Comparison of ENCODE assay signal across 12 cellular contexts in the genomic region with DNA sequence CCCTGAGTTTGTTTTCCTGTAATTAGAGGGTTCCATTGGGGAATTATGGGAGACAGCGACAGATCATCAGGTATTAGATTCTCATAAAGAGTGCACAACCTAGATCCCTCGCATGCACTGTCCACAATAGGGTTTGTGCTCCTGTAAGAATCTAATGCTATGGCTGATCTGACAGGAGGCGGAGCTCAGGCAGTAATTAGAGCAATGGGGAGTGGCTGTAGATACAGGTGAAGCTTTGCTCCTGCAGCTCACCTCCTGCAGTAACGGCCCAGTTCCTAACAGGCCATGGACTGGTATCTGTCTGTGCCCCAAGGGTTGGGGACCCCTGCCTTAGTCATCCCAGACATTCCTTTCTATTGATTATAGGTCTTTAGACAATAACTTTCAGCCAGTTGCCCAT. TPM values are rescaled to one million over a fixed set of nuclear protein-coding genes. Genes with fewer than 3 reads are reported as not detected.
DNase-seq lines count a peak whose midpoint lies in the region; ATAC-seq and TF ChIP-seq lines count a peak whose summit lies in the region.
"Had no signal": no experiment of that assay in that cellular context is flagged by ENCODE, and none has a peak within 500 bp of the region (broad histone marks: within the 10 kb centered on the region; RNA-seq: fewer than 3 reads in every experiment).

No MANE protein-coding gene starts in this region.

- no peak for DNase-seq in CD4-positive, alpha-beta T cell
- DNase-seq in activated naive CD8-positive, alpha-beta T cell treated with anti-CD3 and anti-CD28 coated beads, Interleukin-2, amount 50 U/mL, for 24 hours = no peak
- no peak for DNase-seq in central memory CD4-positive, alpha-beta T cell
- DNase-seq in cerebellum (ENCODE audit: low spot score) (no peak), 8988T (no peak)
- DNase-seq: heart right ventricle; midbrain; NCI-H82; stimulated activated CD4-positive, alpha-beta T cell treated with anti-CD3 and anti-CD28 coated beads, Interleukin-1b, Interleukin-23, amount 100 ng/mL, for 48 hours had no signal

- H3K4me1 ChIP-seq in KMS-11 (ENCODE audit: low read depth, poor library complexity, severe bottlenecking) = peaks cover 12% of the 10 kb centered on the region

- no peaks in the 10 kb centered on the region for H3K36me3 ChIP-seq in KMS-11 (ENCODE audit: insufficient read depth)

- H3K4me1 Mint-ChIP-seq in CD4-positive, alpha-beta T cell (ENCODE audit: low read depth) = peaks cover 25% of the 10 kb centered on the region
- peaks cover 22% of the 10 kb centered on the region for H3K4me1 Mint-ChIP-seq in activated naive CD8-positive, alpha-beta T cell treated with anti-CD3 and anti-CD28 coated beads, Interleukin-2, amount 50 U/mL, for 24 hours
- H3K4me1 Mint-ChIP-seq in nephron = peaks cover 19% of the 10 kb centered on the region

- H3K9me3 ChIP-seq in CD4-positive, alpha-beta T cell (ENCODE audit: control insufficient read depth, low read length) = no peaks in the 10 kb centered on the region
- H3K9me3 ChIP-seq: heart right ventricle had no signal

- no peak overlapping the region for H3K9ac ChIP-seq in KMS-11

- no peak for ATAC-seq in CD4-positive, alpha-beta T cell (ENCODE audit: poor library complexity)
- no peak for ATAC-seq in activated naive CD8-positive, alpha-beta T cell treated with anti-CD3 and anti-CD28 coated beads, Interleukin-2, amount 50 U/mL, for 24 hours
- ATAC-seq in HG02642 (IDR thresholded peaks at IDR 0.05; ENCODE audit: poor library complexity, unreplicated experiment) = no peak

- intact Hi-C loops in CD4-positive, alpha-beta T cell (cut with DNase I, micrococcal nuclease) = loop anchor here (2.0 to 5.0 kb wide), 3 partner anchors 32 to 34 kb away; a partner anchor contains a TSS

- no peaks in the 10 kb centered on the region for H3K27me3 ChIP-seq in CD4-positive, alpha-beta T cell (ENCODE audit: control insufficient read depth, insufficient read depth, low read length)
- no peaks in the 10 kb centered on the region; the same call in 1 of the 2 replicates for H3K27me3 ChIP-seq in KMS-11 (ENCODE audit: insufficient read depth, low read depth)
- H3K27me3 ChIP-seq: heart right ventricle had no signal

- no peak overlapping the region for H3K27ac ChIP-seq in CD4-positive, alpha-beta T cell (ENCODE audit: low read depth, low read length)
- H3K27ac ChIP-seq in KMS-11 = no peak overlapping the region

- no peak overlapping the region; the same call in 1 of the 2 replicates for H3K4me2 ChIP-seq in KMS-11

- H3K36me3 Mint-ChIP-seq in CD4-positive, alpha-beta T cell (ENCODE audit: low read depth) = no peaks in the 10 kb centered on the region
- H3K36me3 Mint-ChIP-seq in activated naive CD8-positive, alpha-beta T cell treated with anti-CD3 and anti-CD28 coated beads, Interleukin-2, amount 50 U/mL, for 24 hours (ENCODE audit: low read depth) = no peaks in the 10 kb centered on the region
- peaks cover 9% of the 10 kb centered on the region for H3K36me3 Mint-ChIP-seq in nephron (ENCODE audit: low read depth)

- peak overlapping the region; percentile 95 for H3K4me3 Mint-ChIP-seq in CD4-positive, alpha-beta T cell
- H3K4me3 Mint-ChIP-seq in activated naive CD8-positive, alpha-beta T cell treated with anti-CD3 and anti-CD28 coated beads, Interleukin-2, amount 50 U/mL, for 24 hours = peak overlapping the region; percentile 89
- H3K4me3 Mint-ChIP-seq in nephron = peak overlapping the region; percentile 72 to 87 (median 82)

- no peaks in the 10 kb centered on the region for H3K9me3 Mint-ChIP-seq in CD4-positive, alpha-beta T cell
- no peaks in the 10 kb centered on the region for H3K9me3 Mint-ChIP-seq in activated naive CD8-positive, alpha-beta T cell treated with anti-CD3 and anti-CD28 coated beads, Interleukin-2, amount 50 U/mL, for 24 hours
- H3K9me3 Mint-ChIP-seq in nephron = no peaks in the 10 kb centered on the region

- no peak overlapping the region for H3K4me3 ChIP-seq in KMS-11 (IDR thresholded peaks at IDR 0.05; ENCODE audit: insufficient read depth, low read depth, low read length)

- no peaks in the 10 kb centered on the region for H3K27me3 Mint-ChIP-seq in CD4-positive, alpha-beta T cell
- no peaks in the 10 kb centered on the region for H3K27me3 Mint-ChIP-seq in activated naive CD8-positive, alpha-beta T cell treated with anti-CD3 and anti-CD28 coated beads, Interleukin-2, amount 50 U/mL, for 24 hours
- H3K27me3 Mint-ChIP-seq in nephron (ENCODE audit: low read depth) = no peaks in the 10 kb centered on the region

- no peak for TF ChIP-seq CTCF in CD4-positive, alpha-beta T cell (IDR thresholded peaks at IDR 0.05)
- no peak for TF ChIP-seq CTCF in KMS-11 (conservative IDR thresholded peaks at IDR 0.05; ENCODE audit: low read depth, low read length)
- no peak for TF ChIP-seq CTCF in nephron (IDR thresholded peaks at IDR 0.05; ENCODE audit: unreplicated experiment in 3 of 3)

- CTCF ChIA-PET in CD4-positive, alpha-beta T cell (lab: Charles Lee) = no interaction called here

- H4K20me1 ChIP-seq in KMS-11 (ENCODE audit: insufficient read depth) = no peaks in the 10 kb centered on the region

- no peaks in the 10 kb centered on the region for H3K79me2 ChIP-seq in KMS-11 (ENCODE audit: insufficient read depth, low read depth)

- peak overlapping the region; percentile 96 for H3K27ac Mint-ChIP-seq in CD4-positive, alpha-beta T cell
- peak overlapping the region; percentile 90 for H3K27ac Mint-ChIP-seq in activated naive CD8-positive, alpha-beta T cell treated with anti-CD3 and anti-CD28 coated beads, Interleukin-2, amount 50 U/mL, for 24 hours
- H3K27ac Mint-ChIP-seq in nephron = peak overlapping the region; percentile 78 to 99 (median 95)

- POLR2A ChIA-PET in CD4-positive, alpha-beta T cell (lab: Charles Lee) = interaction anchor here (1.7 to 2.8 kb wide), 4 partner anchors 22 to 129 kb away, joined by 5 to 16 read pairs (median 10); a partner anchor contains a TSS

- peak overlapping the region; percentile 98; the same call in 1 of the 2 replicates for H2AFZ ChIP-seq in KMS-11 (ENCODE audit: low read depth)

RNA-seq across cellular contexts. Expression of a gene that starts 0.9 kb away (rescaled TPM):
- 1 to 10 TPM; 2.0 to 2.7 TPM for total RNA-seq in CD4-positive, alpha-beta T cell
- 10.2 TPM for total RNA-seq in cerebellum

RNA-seq across cellular contexts. Expression of a gene that starts 32.8 kb away (rescaled TPM):
- total RNA-seq in CD4-positive, alpha-beta T cell = 10 to 100 TPM; 38.3 to 40.3 TPM
- total RNA-seq in cerebellum = 49.7 TPM

RNA-seq across cellular contexts. Expression of a gene that starts 33.3 kb away (rescaled TPM):
- 10 to 100 TPM; 42.3 to 45.0 TPM for total RNA-seq in CD4-positive, alpha-beta T cell
- 57.4 TPM for total RNA-seq in cerebellum

RNA-seq across cellular contexts. Expression of a gene that starts 40.1 kb away (rescaled TPM):
- 10 to 100 TPM; 79.0 to 83.9 TPM for total RNA-seq in CD4-positive, alpha-beta T cell
- 28.8 TPM for total RNA-seq in cerebellum

RNA-seq across cellular contexts. Expression of a gene that starts 52.5 kb away (rescaled TPM):
- 10 to 100 TPM; 54.5 to 56.0 TPM for total RNA-seq in CD4-positive, alpha-beta T cell
- 57.2 TPM for total RNA-seq in cerebellum
